In the genomic region with DNA sequence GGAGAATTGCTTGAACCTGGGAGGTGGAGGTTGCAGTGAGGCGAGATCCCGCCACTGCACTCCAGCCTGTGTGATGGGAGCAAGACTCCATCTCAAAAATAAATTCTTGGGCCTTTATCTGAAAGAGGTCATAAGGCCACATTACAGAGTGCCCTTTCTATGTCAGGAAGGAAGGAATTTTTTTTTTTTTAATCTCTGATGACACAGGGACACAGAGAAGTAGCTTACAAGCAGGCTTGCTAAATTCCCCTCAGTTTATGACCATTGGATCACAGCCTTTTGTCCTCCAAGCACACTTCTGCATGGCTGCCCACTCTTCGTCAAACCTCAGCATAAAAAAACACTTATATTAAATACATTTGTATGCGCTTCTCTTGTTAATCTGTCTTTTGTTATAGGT, we compare ENCODE assay signal across 29 cellular contexts. TPM values are rescaled to one million over a fixed set of nuclear protein-coding genes. Genes with fewer than 3 reads are reported as not detected.
DNase-seq lines count a peak whose midpoint lies in the region; ATAC-seq, FAIRE-seq and TF ChIP-seq lines count a peak whose summit lies in the region.
"Had no signal": no experiment of that assay in that cellular context is flagged by ENCODE, and none has a peak within 500 bp of the region (broad histone marks: within the 10 kb centered on the region; RNA-seq: fewer than 3 reads in every experiment).

No MANE protein-coding gene starts in this region.

- H3K27ac ChIP-seq in liver (ENCODE audit: low read depth in 1 of 2, low read length in 2 of 2) = no peak overlapping the region
- no peak overlapping the region for H3K27ac ChIP-seq in HepG2 (ENCODE audit: extremely low read length, insufficient read depth, low read length)
- H3K27ac ChIP-seq in GM12878 (ENCODE audit: control insufficient read depth, insufficient read depth) = peak overlapping the region; percentile 20; the same call in 1 of the 2 replicates
- peak overlapping the region; percentile 100 for H3K27ac ChIP-seq in neutrophil
- H3K27ac ChIP-seq in thyroid gland = no peak overlapping the region
- H3K27ac ChIP-seq: PC-9, SJCRH30 had no signal

- H4K20me1 ChIP-seq in HepG2 (ENCODE audit: insufficient read depth, low read length) (no peaks in the 10 kb centered on the region), GM12878 (ENCODE audit: control insufficient read depth, insufficient read depth) (no peaks in the 10 kb centered on the region)
- H4K20me1 ChIP-seq: BLaER1 treated with 17β-estradiol and CSF1 and Interleukin-3, amounts not matched to agents 10 nM and 100 nM had no signal

- H3K27me3 ChIP-seq in liver (ENCODE audit: control insufficient read depth in 4 of 4, insufficient read depth in 4 of 4, low read length in 3 of 4) (no peaks in the 10 kb centered on the region), HepG2 (ENCODE audit: control insufficient read depth in 1 of 2, insufficient read depth in 2 of 2, low read length in 2 of 2) (no peaks in the 10 kb centered on the region), GM12878 (replicated peaks in 1 of 2; ENCODE audit: control insufficient read depth in 2 of 2, insufficient read depth in 2 of 2, low read length in 1 of 2) (no peaks in the 10 kb centered on the region), neutrophil (no peaks in the 10 kb centered on the region), thyroid gland (no peaks in the 10 kb centered on the region)
- H3K27me3 ChIP-seq: BLaER1 treated with 17β-estradiol and CSF1 and Interleukin-3, amounts not matched to agents 10 nM and 100 nM had no signal

- TF ChIP-seq POLR2A in HepG2 (IDR thresholded peaks at IDR 0.05; ENCODE audit: insufficient read depth in 1 of 2, low read depth in 2 of 2, low read length in 2 of 2) = no peak
- TF ChIP-seq POLR2A in GM12878 (IDR thresholded peaks at IDR 0.05; ENCODE audit: low read depth, low read length) = no peak
- TF ChIP-seq POLR2A in thyroid gland (IDR thresholded peaks at IDR 0.05) = no peak

- CTCF ChIA-PET in HepG2 (lab: Yijun Ruan, JAX; ENCODE audit: low intra/inter-chr PET ratio, low total read pairs) (no interaction called here), GM12878 (lab: Yijun Ruan, JAX) (interaction anchor here (2.6 kb wide), 1 partner anchor 21 kb away, joined by 8 read pairs; no protein-coding TSS in a partner anchor)

- in situ Hi-C loops in HepG2 (cut with HindIII; ENCODE audit: extremely low pct_ligation_motif_present, low pct_unique_long_range_greater_than_20kb) (no loop called here), GM12878 (cut with MboI) (no loop called here)

- no peak for FAIRE-seq in HepG2 (lab: Jason Lieb, UNC)
- FAIRE-seq in GM12878 (lab: Jason Lieb, UNC) = no peak
- FAIRE-seq: A204.1, G401.6 had no signal

- intact Hi-C loops in HepG2 (cut with micrococcal nuclease; ENCODE audit: unreplicated experiment) (no loop called here), GM12878 (cut with micrococcal nuclease; ENCODE audit: unreplicated experiment) (no loop called here), thyroid gland (cut with DNase I) (no loop called here)

- WGBS in liver = 88% methylated on average over 4 of the region's 4 CpGs
- WGBS in HepG2 (ENCODE audit: low lambda C conversion rate) = 92% methylated on average over 4 of the region's 4 CpGs
- 93% methylated on average over 4 of the region's 4 CpGs for WGBS in GM12878 (ENCODE audit: insufficient coverage, insufficient replicate concordance, low lambda C conversion rate, missing lambda C conversion rate)
- WGBS in thyroid gland, 2 donors = 91 to 96% methylated on average over 4 of the region's 4 CpGs

- SMC1A ChIA-PET in GM12878 (lab: Charles Lee; ENCODE audit: uncharacterized antibody, unreplicated experiment) = interaction anchor here (0.8 to 3.0 kb wide), 6 partner anchors 9 to 132 kb away, joined by 3 to 9 read pairs (median 6); no protein-coding TSS in a partner anchor

- no peak overlapping the region for H3K4me2 ChIP-seq in HepG2 (ENCODE audit: low read depth, low read length)
- H3K4me2 ChIP-seq in GM12878 (ENCODE audit: control insufficient read depth, insufficient read depth) = no peak overlapping the region
- H3K4me2 ChIP-seq: PC-9 had no signal

- TF ChIP-seq CTCF in liver (IDR thresholded peaks at IDR 0.05; ENCODE audit: low read depth, low read length, missing input control) = no peak
- TF ChIP-seq CTCF in HepG2 (CRISPR knock-in tag; IDR thresholded peaks at IDR 0.05) = no peak
- no peak for TF ChIP-seq CTCF in GM12878 (IDR thresholded peaks at IDR 0.05 in 2 of 3, conservative IDR thresholded peaks at IDR 0.05 in 1 of 3; ENCODE audit: control insufficient read depth in 2 of 3, extremely low read depth in 1 of 3, insufficient read depth in 1 of 3, low read depth in 3 of 3, low read length in 3 of 3)
- no peak for TF ChIP-seq CTCF in neutrophil (IDR thresholded peaks at IDR 0.05)
- no peak for TF ChIP-seq CTCF in thyroid gland (IDR thresholded peaks at IDR 0.05)

- TF ChIP-seq EP300 in HepG2 (IDR thresholded peaks at IDR 0.05; ENCODE audit: low read depth in 2 of 2, low read length in 2 of 2) (no peak), HepG2 (CRISPR knock-in tag; IDR thresholded peaks at IDR 0.05; ENCODE audit: borderline replicate concordance) (no peak), GM12878 (IDR thresholded peaks at IDR 0.05; ENCODE audit: borderline replicate concordance in 1 of 2, control insufficient read depth in 1 of 2, low read depth in 2 of 2, low read length in 2 of 2) (no peak)

- no peaks in the 10 kb centered on the region for H3K9me3 ChIP-seq in liver (ENCODE audit: control insufficient read depth in 4 of 4, low read length in 3 of 4)
- H3K9me3 ChIP-seq in HepG2 (ENCODE audit: low read length) = no peaks in the 10 kb centered on the region
- H3K9me3 ChIP-seq in GM12878 (replicated peaks; ENCODE audit: control insufficient read depth, insufficient read depth, low read length) = peaks cover 2% of the 10 kb centered on the region; the same call in 2 of the 3 replicates
- H3K9me3 ChIP-seq in neutrophil = no peaks in the 10 kb centered on the region
- H3K9me3 ChIP-seq in thyroid gland = no peaks in the 10 kb centered on the region
- H3K9me3 ChIP-seq: SJCRH30 had no signal

- H3K79me2 ChIP-seq in HepG2 (ENCODE audit: insufficient read depth, low read length) (no peaks in the 10 kb centered on the region), GM12878 (ENCODE audit: control insufficient read depth, insufficient read depth, low read length) (no peaks in the 10 kb centered on the region; the same call in none of the 2 replicates)

- H3K9ac ChIP-seq in liver (ENCODE audit: low read depth in 1 of 2, low read length in 2 of 2) = no peak overlapping the region
- H3K9ac ChIP-seq in HepG2 (ENCODE audit: insufficient read depth, low read depth, low read length) = no peak overlapping the region
- no peak overlapping the region for H3K9ac ChIP-seq in GM12878 (ENCODE audit: control insufficient read depth, insufficient read depth, low read length)

- RAD21 ChIA-PET in GM12878 (lab: Charles Lee; ENCODE audit: unreplicated experiment) = interaction anchor here (1.1 to 3.9 kb wide), 5 partner anchors 9 to 48 kb away, joined by 3 to 21 read pairs (median 6); no protein-coding TSS in a partner anchor

- ATAC-seq in HepG2 (no peak), GM12878 (no peak), GM18870 (IDR thresholded peaks at IDR 0.05; ENCODE audit: unreplicated experiment) (no peak)
- ATAC-seq: CD8-positive, alpha-beta T cell; HCT116; Right ventricle myocardium inferior; SK-N-SH treated with all-trans-retinoic acid at 6 μM for 48 hours had no signal

- no peak overlapping the region for H3K4me3 ChIP-seq in liver (ENCODE audit: low read depth in 1 of 3, low read length in 3 of 3)
- no peak overlapping the region for H3K4me3 ChIP-seq in HepG2 (replicated peaks in 1 of 3; ENCODE audit: insufficient read depth in 1 of 3, low read depth in 2 of 3, low read length in 3 of 3)
- no peak overlapping the region for H3K4me3 ChIP-seq in GM12878
- H3K4me3 ChIP-seq in neutrophil (ENCODE audit: low read depth in 1 of 2, low read length in 1 of 2) = no peak overlapping the region
- H3K4me3 ChIP-seq in thyroid gland (replicated peaks in 1 of 3) = no peak overlapping the region
- H3K4me3 ChIP-seq: BLaER1 treated with 17β-estradiol and CSF1 and Interleukin-3, amounts not matched to agents 10 nM and 100 nM; PC-9; SJCRH30 had no signal

- H3K36me3 ChIP-seq in liver (ENCODE audit: control insufficient read depth in 4 of 4, insufficient read depth in 3 of 4, low read depth in 1 of 4, low read length in 3 of 4) (no peaks in the 10 kb centered on the region), HepG2 (replicated peaks in 1 of 2; ENCODE audit: control insufficient read depth in 1 of 2, insufficient read depth in 2 of 2, low read length in 2 of 2) (no peaks in the 10 kb centered on the region), GM12878 (ENCODE audit: control insufficient read depth in 2 of 2, insufficient read depth in 2 of 2, low read length in 1 of 2) (no peaks in the 10 kb centered on the region), neutrophil (no peaks in the 10 kb centered on the region), thyroid gland (no peaks in the 10 kb centered on the region)
- H3K36me3 ChIP-seq: BLaER1 treated with 17β-estradiol and CSF1 and Interleukin-3, amounts not matched to agents 10 nM and 100 nM; SJCRH30 had no signal

- POLR2A ChIA-PET in HepG2 (lab: Yijun Ruan, JAX) (interaction anchor here (1.5 kb wide), 1 partner anchor 9 kb away, joined by 3 read pairs; no protein-coding TSS in a partner anchor), GM12878 (lab: Charles Lee) (interaction anchor here (0.8 to 1.6 kb wide), 6 partner anchors 15 to 104 kb away, joined by 3 to 4 read pairs (median 3); no protein-coding TSS in a partner anchor)

- no peak for DNase-seq in HepG2 (ENCODE audit: low spot score)
- DNase-seq in GM12878 (ENCODE audit: low read depth, low spot score) = no peak
- DNase-seq in SKM-1 treated with dmso at 0.1 percent for 144 hours (lab: John Stamatoyannopoulos, UW; ENCODE audit: unreplicated experiment) = no peak
- no peak for DNase-seq in thyroid gland
- DNase-seq: Caco-2; CD8-positive, alpha-beta T cell; GOT3; Karpas-422; MV-4-11; NCI-H1105; NCI-H1436 treated with DMSO at 0.1 percent for 48 hours; NCI-H2029; NCI-H2227 treated with DMSO at 0.1 percent for 48 hours; NCI-H526 treated with DMSO at 0.1 percent for 48 hours; PC-9; SJCRH30 had no signal

- H2AFZ ChIP-seq in HepG2 (ENCODE audit: low read length) (no peak overlapping the region), GM12878 (ENCODE audit: control insufficient read depth, low read depth, low read length) (no peak overlapping the region)
- H2AFZ ChIP-seq: PC-9 had no signal

- TF ChIP-seq RAD21 in liver (IDR thresholded peaks at IDR 0.05) (no peak), HepG2 (CRISPR knock-in tag; IDR thresholded peaks at IDR 0.05) (no peak), GM12878 (IDR thresholded peaks at IDR 0.05; ENCODE audit: insufficient read depth, low read depth, low read length) (no peak)

- BruUV-seq in HepG2 (replicated peaks; lab: Mats Ljungman, UMichigan) = no TSS peak
- no TSS peak for BruUV-seq in GM12878 (replicated peaks; lab: Mats Ljungman, UMichigan)

- H3K4me1 ChIP-seq in liver (ENCODE audit: control insufficient read depth in 4 of 4, insufficient read depth in 4 of 4, low read length in 3 of 4) (no peaks in the 10 kb centered on the region), HepG2 (ENCODE audit: insufficient read depth, low read length) (peaks cover 23% of the 10 kb centered on the region), GM12878 (ENCODE audit: control insufficient read depth, insufficient read depth, low read length) (peaks cover 85% of the 10 kb centered on the region), neutrophil (ENCODE audit: control insufficient read depth in 1 of 2, insufficient read depth in 1 of 2, low read depth in 1 of 2, low read length in 1 of 2) (peaks cover 74 to 76% of the 10 kb centered on the region in 2 experiments), thyroid gland (peaks cover 0 to 36% of the 10 kb centered on the region in 2 donors)
- H3K4me1 ChIP-seq: SJCRH30 had no signal

RNA-seq across cellular contexts. Expression of a gene that starts 7.5 kb away (rescaled TPM):
- total RNA-seq in liver (10 to 100 TPM; 33.9 to 57.8 TPM), HepG2 (2016; rRNA removed; fragmentation: Illumina TruSeq; extraction: Trizol) (48.9 and 82.8 TPM in 2 replicates), GM12878 (2014; rRNA removed) (121 and 148 TPM in 2 replicates), GM12878 (2014; rRNA removed; fragmentation: Illumina TruSeq; extraction: Trizol) (159 and 161 TPM in 2 replicates), GM12878 (2021) (89.0 and 95.4 TPM in 2 replicates), thyroid gland (100 to 1,000 TPM in 2 of 4 donors, 10 to 100 TPM in 2; 73.9 to 138 (median 113) TPM)
- polyA plus RNA-seq in liver (10 to 100 TPM; 35.7 to 42.3 TPM), HepG2 (2011; rRNA removed) (71.6 and 87.8 TPM in 2 replicates), GM12878 (2011; rRNA removed) (258 and 363 TPM in 2 replicates), GM12878 (2014; fragmentation: Illumina TruSeq; extraction: Trizol) (155 and 200 TPM in 2 replicates), GM12878 (2014; fragmentation: Nextera tagmentation; extraction: Ambion mirVana) (100 to 1,000 TPM; 182 to 296 TPM), GM12878 (2014; rRNA removed) (96.0 and 113 TPM in 2 replicates), GM12878 (2016; fragmentation: Nextera tagmentation; extraction: Ambion mirVana) (10 to 100 TPM; 95.2 to 99.1 TPM)
- 8.4 and 9.4 TPM in 2 replicates for total RNA-seq in HepG2 (2016; cell fraction: cytosol; rRNA removed; fragmentation: Illumina TruSeq; extraction: Trizol; ENCODE audit: low read depth)
- 45.8 and 85.1 TPM in 2 replicates for total RNA-seq in HepG2 (2016; cell fraction: insoluble cytoplasmic fraction; rRNA removed; fragmentation: Illumina TruSeq; extraction: Trizol)
- total RNA-seq in HepG2 (2016; cell fraction: membrane; rRNA removed; fragmentation: Illumina TruSeq; extraction: Trizol) = 20.8 and 24.3 TPM in 2 replicates
- total RNA-seq in HepG2 (2016; cell fraction: nucleus; rRNA removed; fragmentation: Illumina TruSeq; extraction: Trizol) = 88.6 and 101 TPM in 2 replicates
- polyA plus RNA-seq in HepG2 (2011; cell fraction: cytosol; rRNA removed) = 34.2 and 50.3 TPM in 2 replicates
- polyA plus RNA-seq in HepG2 (2011; cell fraction: nucleus; rRNA removed) = 31.2 and 32.5 TPM in 2 replicates
- 50.2 and 52.0 TPM in 2 replicates for polyA plus RNA-seq in HepG2 (2012)
- 4.8 and 5.5 TPM in 2 replicates for polyA plus RNA-seq in HepG2 (2016; cell fraction: cytosol; fragmentation: Illumina TruSeq; extraction: Trizol; ENCODE audit: low read depth)
- 37.4 and 39.7 TPM in 2 replicates for polyA plus RNA-seq in HepG2 (2016; cell fraction: insoluble cytoplasmic fraction; fragmentation: Illumina TruSeq; extraction: Trizol; ENCODE audit: low read depth)
- polyA plus RNA-seq in HepG2 (2016; cell fraction: membrane; fragmentation: Illumina TruSeq; extraction: Trizol; ENCODE audit: low read depth) = 10.2 and 10.4 TPM in 2 replicates
- 112 and 116 TPM in 2 replicates for polyA plus RNA-seq in HepG2 (2016; cell fraction: nucleus; fragmentation: Illumina TruSeq; extraction: Trizol; ENCODE audit: insufficient read depth, low read depth)
- 37.9 and 170 TPM in 2 replicates for polyA minus RNA-seq in HepG2 (2011; rRNA and poly(A)+ RNA removed; ENCODE audit: low replicate concordance)
- 54.0 and 55.4 TPM in 2 replicates for polyA minus RNA-seq in HepG2 (2011; cell fraction: cytosol; rRNA and poly(A)+ RNA removed)
- polyA minus RNA-seq in HepG2 (2011; cell fraction: nucleus; rRNA and poly(A)+ RNA removed) = 95.2 and 116 TPM in 2 replicates
- total RNA-seq in GM12878 (2013; cell fraction: nucleolus; rRNA removed) = 290 and 314 TPM in 2 replicates
- 72.9 TPM for polyA plus RNA-seq in GM12878 (2011; ENCODE audit: low read depth)
- 78.2 and 88.9 TPM in 2 replicates for polyA plus RNA-seq in GM12878 (2011; cell fraction: cytosol; rRNA removed)
- polyA plus RNA-seq in GM12878 (2011; cell fraction: nucleus; rRNA removed) = 69.4 and 105 TPM in 2 replicates
- 102 and 129 TPM in 2 replicates for polyA plus RNA-seq in GM12878 (2012)
- polyA minus RNA-seq in GM12878 (2011; rRNA and poly(A)+ RNA removed) = 81.9 and 114 TPM in 2 replicates
- 53.1 and 61.7 TPM in 2 replicates for polyA minus RNA-seq in GM12878 (2011; cell fraction: cytosol; rRNA and poly(A)+ RNA removed)
- polyA minus RNA-seq in GM12878 (2011; cell fraction: nucleus; rRNA and poly(A)+ RNA removed) = 99.3 and 99.9 TPM in 2 replicates

RNA-seq across cellular contexts. Expression of a gene that starts 53.2 kb away (rescaled TPM):
- total RNA-seq in liver (under 1 TPM in 1 of 2 donors, not detected in 1; 0.05 TPM), HepG2 (2016; rRNA removed; fragmentation: Illumina TruSeq; extraction: Trizol) (not detected in 2 replicates), GM12878 (2014; rRNA removed) (0.06 and 0.16 TPM in 2 replicates), GM12878 (2014; rRNA removed; fragmentation: Illumina TruSeq; extraction: Trizol) (0.14 and 0.18 TPM in 2 replicates), GM12878 (2021) (0.08 and 0.18 TPM in 2 replicates), thyroid gland (not detected)
- polyA plus RNA-seq in liver (not detected), HepG2 (2011; rRNA removed) (not detected in 2 replicates), GM12878 (2011; rRNA removed) (0.05 and 0.09 TPM in 2 replicates), GM12878 (2014; fragmentation: Illumina TruSeq; extraction: Trizol) (0.09 TPM in 1 of 2 replicates, not detected in the other), GM12878 (2014; fragmentation: Nextera tagmentation; extraction: Ambion mirVana) (under 1 TPM in 1 of 2 experiments, not detected in 1; 0.22 TPM), GM12878 (2014; rRNA removed) (0.05 and 0.06 TPM in 2 replicates), GM12878 (2016; fragmentation: Nextera tagmentation; extraction: Ambion mirVana) (not detected)
- not detected in 2 replicates for total RNA-seq in HepG2 (2016; cell fraction: cytosol; rRNA removed; fragmentation: Illumina TruSeq; extraction: Trizol; ENCODE audit: low read depth)
- not detected in 2 replicates for total RNA-seq in HepG2 (2016; cell fraction: insoluble cytoplasmic fraction; rRNA removed; fragmentation: Illumina TruSeq; extraction: Trizol)
- total RNA-seq in HepG2 (2016; cell fraction: membrane; rRNA removed; fragmentation: Illumina TruSeq; extraction: Trizol) = not detected in 2 replicates
- total RNA-seq in HepG2 (2016; cell fraction: nucleus; rRNA removed; fragmentation: Illumina TruSeq; extraction: Trizol) = not detected in 2 replicates
- not detected in 2 replicates for polyA plus RNA-seq in HepG2 (2011; cell fraction: cytosol; rRNA removed)
- not detected in 2 replicates for polyA plus RNA-seq in HepG2 (2011; cell fraction: nucleus; rRNA removed)
- polyA plus RNA-seq in HepG2 (2012) = not detected in 2 replicates
- not detected in 2 replicates for polyA plus RNA-seq in HepG2 (2016; cell fraction: cytosol; fragmentation: Illumina TruSeq; extraction: Trizol; ENCODE audit: low read depth)
- not detected in 2 replicates for polyA plus RNA-seq in HepG2 (2016; cell fraction: insoluble cytoplasmic fraction; fragmentation: Illumina TruSeq; extraction: Trizol; ENCODE audit: low read depth)
- not detected in 2 replicates for polyA plus RNA-seq in HepG2 (2016; cell fraction: membrane; fragmentation: Illumina TruSeq; extraction: Trizol; ENCODE audit: low read depth)
- polyA plus RNA-seq in HepG2 (2016; cell fraction: nucleus; fragmentation: Illumina TruSeq; extraction: Trizol; ENCODE audit: insufficient read depth, low read depth) = not detected in 2 replicates
- not detected in 2 replicates for polyA minus RNA-seq in HepG2 (2011; rRNA and poly(A)+ RNA removed; ENCODE audit: low replicate concordance)
- not detected in 2 replicates for polyA minus RNA-seq in HepG2 (2011; cell fraction: cytosol; rRNA and poly(A)+ RNA removed)
- polyA minus RNA-seq in HepG2 (2011; cell fraction: nucleus; rRNA and poly(A)+ RNA removed) = not detected in 2 replicates
- not detected in 2 replicates for total RNA-seq in GM12878 (2013; cell fraction: nucleolus; rRNA removed)
- polyA plus RNA-seq in GM12878 (2011; ENCODE audit: low read depth) = not detected
- polyA plus RNA-seq in GM12878 (2011; cell fraction: cytosol; rRNA removed) = 0.01 TPM in 1 of 2 replicates, not detected in the other
- polyA plus RNA-seq in GM12878 (2011; cell fraction: nucleus; rRNA removed) = not detected in 2 replicates
- polyA plus RNA-seq in GM12878 (2012) = 0.20 and 0.28 TPM in 2 replicates
- not detected in 2 replicates for polyA minus RNA-seq in GM12878 (2011; rRNA and poly(A)+ RNA removed)
- not detected in 2 replicates for polyA minus RNA-seq in GM12878 (2011; cell fraction: cytosol; rRNA and poly(A)+ RNA removed)
- not detected in 2 replicates for polyA minus RNA-seq in GM12878 (2011; cell fraction: nucleus; rRNA and poly(A)+ RNA removed)
- total RNA-seq: Caco-2; CD8-positive, alpha-beta T cell; HT-29; NCI-H460; PC-9; Right ventricle myocardium inferior; RPMI7951; SJCRH30 had no signal
- polyA plus RNA-seq: AG04450 had no signal

Comparison
In these comparisons a context has a peak if more than half of its experiments do, and no peak if none do; other contexts are left out.
1. H3K27ac ChIP-seq: peak in GM12878 (single experiment) and neutrophil (single experiment); none in liver (0 of 2), HepG2 (single experiment) and thyroid gland (0 of 3).